Comparison of ENCODE assay signal across 8 cellular contexts in genomic region chr2:61905372-61906186, GRCh38. TPM values are rescaled to one million over a fixed set of nuclear protein-coding genes. Genes with fewer than 3 reads are reported as not detected.
DNase-seq lines count a peak whose midpoint lies in the region; ATAC-seq, FAIRE-seq and TF ChIP-seq lines count a peak whose summit lies in the region.

Gene COMMD1, plus strand, starts transcription at chr2:61905674. Its CDS starts 5 bp downstream, at chr2:61905679.

- peak within 1 kb of the TSS; percentile 97 for H3K4me2 ChIP-seq in astrocyte (ENCODE audit: low read length)
- peak within 1 kb of the TSS; percentile 84 for H3K4me2 ChIP-seq in hepatocyte

- H3K4me3 ChIP-seq in astrocyte (ENCODE audit: insufficient read depth, low read depth, low read length): peak within 1 kb of the TSS; percentile 98
- H3K4me3 ChIP-seq in hepatocyte: peak within 1 kb of the TSS; percentile 61
- H3K4me3 ChIP-seq in retinal pigment epithelial cell (ENCODE audit: low read length): peak within 1 kb of the TSS; percentile 93

- ATAC-seq in HG02759 (IDR thresholded peaks at IDR 0.05; ENCODE audit: unreplicated experiment): peak; percentile 100

- TF ChIP-seq POLR2A in GM15510 (IDR thresholded peaks at IDR 0.05; ENCODE audit: borderline replicate concordance, extremely low read depth, insufficient read length): peak; percentile 92

- H3K79me2 ChIP-seq in astrocyte (ENCODE audit: insufficient read depth, low read length) (peaks cover 38% of the 10 kb centered on the region), hepatocyte (peaks cover 19% of the 10 kb centered on the region)

- H3K36me3 ChIP-seq in astrocyte (ENCODE audit: insufficient read depth, low read length) (no peaks in the 10 kb centered on the region), hepatocyte (replicated peaks; ENCODE audit: insufficient read depth, low read depth) (no peaks in the 10 kb centered on the region)

- H3K4me1 ChIP-seq in astrocyte (ENCODE audit: insufficient read depth, low read length): no peaks in the 10 kb centered on the region
- no peaks in the 10 kb centered on the region for H3K4me1 ChIP-seq in hepatocyte (ENCODE audit: insufficient read depth)

- no peaks in the 10 kb centered on the region for H3K4me1 Mint-ChIP-seq in astrocyte (ENCODE audit: low read depth, unreplicated experiment)

- no peaks in the 10 kb centered on the region for H3K9me2 ChIP-seq in hepatocyte (replicated peaks; ENCODE audit: insufficient read depth)

- DNase-seq in NCI-H146 (lab: John Stamatoyannopoulos, UW) (peak; percentile 78), T-helper 9 cell (peak; percentile 69), astrocyte (ENCODE audit: low read depth) (peak; percentile 47), hepatocyte (ENCODE audit: low spot score) (peak; percentile 87), retinal pigment epithelial cell (ENCODE audit: low read depth) (no peak), epidermal melanocyte (ENCODE audit: insufficient read length, low spot score) (no peak)

- peak within 1 kb of the TSS; percentile 84 for H3K27ac Mint-ChIP-seq in astrocyte (ENCODE audit: unreplicated experiment)

- no peaks in the 10 kb centered on the region for H3K27me3 Mint-ChIP-seq in astrocyte (ENCODE audit: low read depth, unreplicated experiment)

- H3K9me3 ChIP-seq in astrocyte (ENCODE audit: insufficient read depth, low read depth, low read length) (no peaks in the 10 kb centered on the region), hepatocyte (ENCODE audit: low read depth) (no peaks in the 10 kb centered on the region)

- peak within 1 kb of the TSS; percentile 58 for H3K27ac ChIP-seq in astrocyte (ENCODE audit: low read depth, low read length)
- H3K27ac ChIP-seq in hepatocyte: peak within 1 kb of the TSS; percentile 52

- WGBS in hepatocyte (ENCODE audit: low lambda C conversion rate, missing lambda C conversion rate): 1% methylated on average over 32 of the region's 33 CpGs

- H3K27me3 ChIP-seq in astrocyte (ENCODE audit: insufficient read depth, low read length) (no peaks in the 10 kb centered on the region), hepatocyte (no peaks in the 10 kb centered on the region)

- peaks cover 2% of the 10 kb centered on the region for H4K20me1 ChIP-seq in astrocyte (ENCODE audit: insufficient read depth, low read length)
- H4K20me1 ChIP-seq in hepatocyte (ENCODE audit: insufficient read depth, poor library complexity, severe bottlenecking): no peaks in the 10 kb centered on the region

- no peaks in the 10 kb centered on the region for H3K36me3 Mint-ChIP-seq in astrocyte (ENCODE audit: low read depth, unreplicated experiment)

- peak within 1 kb of the TSS; percentile 99 for H3K4me3 Mint-ChIP-seq in astrocyte (ENCODE audit: unreplicated experiment)

- peak within 1 kb of the TSS; percentile 95 for H3K9ac ChIP-seq in astrocyte (ENCODE audit: low read length)

- H2AFZ ChIP-seq in astrocyte (ENCODE audit: low read depth, low read length): peak within 1 kb of the TSS; percentile 98
- peak within 1 kb of the TSS; percentile 98 for H2AFZ ChIP-seq in hepatocyte

- no peak for FAIRE-seq in astrocyte (lab: Jason Lieb, UNC)

- H3K9me3 Mint-ChIP-seq in astrocyte (ENCODE audit: unreplicated experiment): no peaks in the 10 kb centered on the region

- TF ChIP-seq CTCF in astrocyte (IDR thresholded peaks at IDR 0.05; ENCODE audit: insufficient read depth, low read depth, low read length): no peak
- no peak for TF ChIP-seq CTCF in hepatocyte (IDR thresholded peaks at IDR 0.05; ENCODE audit: poor library complexity)
- TF ChIP-seq CTCF in retinal pigment epithelial cell (conservative IDR thresholded peaks at IDR 0.05; ENCODE audit: low read depth, low read length): no peak

RNA-seq across cellular contexts. Expression of gene COMMD1, which starts in this region (rescaled TPM):
- 30.3 and 32.0 TPM in 2 replicates for total RNA-seq in astrocyte
- 30.5 and 31.3 TPM in 2 replicates for total RNA-seq in hepatocyte
- 66.7 and 71.1 TPM in 2 replicates for polyA plus RNA-seq in hepatocyte

Comparison
In these comparisons a context has a peak if more than half of its experiments do, and no peak if none do; other contexts are left out.
1. DNase-seq: peak in NCI-H146 (single experiment), T-helper 9 cell (single experiment), astrocyte (single experiment) and hepatocyte (single experiment); none in retinal pigment epithelial cell (single experiment) and epidermal melanocyte (single experiment).
2. Peak in every context shown above with its lines, with median percentiles within 50 percentile points of each other: H3K4me3 ChIP-seq.